2 cellular contexts compared by ENCODE assay signal in the genomic region with DNA sequence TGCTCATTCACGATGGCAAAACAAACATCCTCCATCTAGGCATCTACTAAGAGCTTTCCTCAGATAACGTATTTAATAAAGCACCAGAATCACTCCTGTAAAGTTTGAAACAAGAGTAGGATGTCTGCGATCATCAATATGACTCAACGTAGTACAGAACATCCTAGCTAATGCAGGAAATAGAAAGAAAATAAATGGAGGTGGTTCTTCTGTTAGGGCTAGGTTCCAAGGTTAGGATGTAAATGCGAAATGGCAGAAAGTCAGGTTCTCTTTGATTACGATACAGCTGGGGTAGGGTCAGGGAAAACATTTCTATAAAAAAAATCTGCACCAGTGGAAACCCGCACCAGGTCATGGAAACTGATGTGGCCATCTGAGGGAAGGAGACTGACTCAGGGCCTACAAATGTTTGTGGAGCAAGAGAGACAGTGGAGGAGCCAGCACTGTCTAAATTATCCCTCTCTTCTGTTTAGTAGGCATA.
TF ChIP-seq lines count a peak whose summit lies in the region.

No MANE protein-coding gene starts in this region.

TF ChIP-seq in SK-N-SH, 30 proteins besides CTCF, POLR2A, EP300 and RAD21:
- no peak for TF ChIP-seq TCF12 (IDR thresholded peaks at IDR 0.05)
- TF ChIP-seq FOSL2 (IDR thresholded peaks at IDR 0.05; ENCODE audit: borderline replicate concordance, low read depth), result no peak
- no peak for TF ChIP-seq JUND (IDR thresholded peaks at IDR 0.05)
TF ChIP-seq in SK-N-SH: peak in this region for 0.

TF ChIP-seq in HepG2, 621 proteins besides CTCF, POLR2A, EP300 and RAD21:
- TF ChIP-seq ZNF549 (CRISPR knock-in tag; IDR thresholded peaks at IDR 0.05), result no peak
- no peak for TF ChIP-seq MED1 (CRISPR knock-in tag; IDR thresholded peaks at IDR 0.05)
- TF ChIP-seq NFE2 (CRISPR knock-in tag; IDR thresholded peaks at IDR 0.05), result no peak
